ENCODE assay signal across 20 cellular contexts in genomic region chrX:139538907-139539593, GRCh38. TPM values are rescaled to one million over a fixed set of nuclear protein-coding genes. Genes with fewer than 3 reads are reported as not detected.
DNase-seq lines count a peak whose midpoint lies in the region; ATAC-seq lines count a peak whose summit lies in the region.
"Had no signal": no experiment of that assay in that cellular context is flagged by ENCODE, and none has a peak within 500 bp of the region (broad histone marks: within the 10 kb centered on the region; RNA-seq: fewer than 3 reads in every experiment).

No MANE protein-coding gene starts in this region.

- DNase-seq in NCI-H1092 treated with DMSO at 0.1 percent for 48 hours (lab: John Stamatoyannopoulos, UW) (peak; percentile 2), NCI-H1092 (lab: John Stamatoyannopoulos, UW) (no peak), left lobe of liver (ENCODE audit: low spot score) (no peak), NCI-H774 (lab: John Stamatoyannopoulos, UW) (no peak), NCI-H146 treated with DMSO at 0.1 percent for 48 hours (lab: John Stamatoyannopoulos, UW; ENCODE audit: unreplicated experiment) (no peak), NCI-H345 treated with DMSO at 0.1 percent for 48 hours (lab: John Stamatoyannopoulos, UW; ENCODE audit: unreplicated experiment) (no peak)
- DNase-seq: 8988T; activated CD4-positive, CD25-positive, alpha-beta regulatory T cell; activated CD8-positive, alpha-beta memory T cell treated with anti-CD3 and anti-CD28 coated beads for 24 hours; activated naive CD8-positive, alpha-beta T cell treated with anti-CD3 and anti-CD28 coated beads, Interleukin-2, amount 10 ng/mL, durations not matched to agents 7 days and 5 days; dorsolateral prefrontal cortex; gastrocnemius medialis; left cardiac atrium; NCI-H69; PC-9; trophoblast cell had no signal

- ATAC-seq in HG02588 (IDR thresholded peaks at IDR 0.05; ENCODE audit: unreplicated experiment) (peak; percentile 84), HG03196 (IDR thresholded peaks at IDR 0.05; ENCODE audit: unreplicated experiment) (peak; percentile 80), left lobe of liver (peak; percentile 21)
- ATAC-seq: gastrocnemius medialis, left cardiac atrium had no signal

RNA-seq across cellular contexts. Expression of gene F9, which starts 8.5 kb away (rescaled TPM):
- 380 TPM for total RNA-seq in left lobe of liver
- total RNA-seq: activated naive CD8-positive, alpha-beta T cell treated with anti-CD3 and anti-CD28 coated beads, Interleukin-2, amount 10 ng/mL, durations not matched to agents 7 days and 5 days; bronchial epithelial cell; dorsolateral prefrontal cortex; epithelial cell of proximal tubule; left cardiac atrium; PC-9 had no signal

Comparison
In these comparisons a context has a peak if more than half of its experiments do, and no peak if none do; other contexts are left out.
1. ATAC-seq: peak in every context shown above with its lines; median percentile 84 in HG02588; 80 in HG03196; 21 in left lobe of liver.